In genomic region chr15:48601095-48601494, GRCh38 we compare ENCODE assay signal across 20 cellular contexts. TPM values are rescaled to one million over a fixed set of nuclear protein-coding genes. Genes with fewer than 3 reads are reported as not detected.
DNase-seq lines count a peak whose midpoint lies in the region; ATAC-seq, FAIRE-seq and TF ChIP-seq lines count a peak whose summit lies in the region.
"Had no signal": no experiment of that assay in that cellular context is flagged by ENCODE, and none has a peak within 500 bp of the region (broad histone marks: within the 10 kb centered on the region; RNA-seq: fewer than 3 reads in every experiment).

No MANE protein-coding gene starts in this region.

- H3K36me3 Mint-ChIP-seq in astrocyte (ENCODE audit: low read depth, unreplicated experiment) (peaks cover 11% of the 10 kb centered on the region), mesothelial cell of epicardium (peaks cover 5% of the 10 kb centered on the region)
- H3K36me3 Mint-ChIP-seq: CD8-positive, alpha-beta memory T cell had no signal

- H3K27ac Mint-ChIP-seq in astrocyte (ENCODE audit: unreplicated experiment) (peak overlapping the region; percentile 38), mesothelial cell of epicardium (peak overlapping the region; percentile 78)
- H3K27ac Mint-ChIP-seq: CD8-positive, alpha-beta memory T cell had no signal

- TF ChIP-seq CTCF in left ventricle myocardium inferior (IDR thresholded peaks at IDR 0.05; ENCODE audit: borderline replicate concordance) = no peak
- TF ChIP-seq CTCF in astrocyte (IDR thresholded peaks at IDR 0.05; ENCODE audit: insufficient read depth, low read depth, low read length) = no peak
- TF ChIP-seq CTCF in mesothelial cell of epicardium (IDR thresholded peaks at IDR 0.05; ENCODE audit: unreplicated experiment) = no peak

- intact Hi-C loops in left ventricle myocardium inferior (cut with micrococcal nuclease) (no loop called here), Right ventricle myocardium inferior (cut with DNase I) (no loop called here)

- H3K36me3 ChIP-seq in left ventricle myocardium inferior = peaks cover 11% of the 10 kb centered on the region
- peaks cover 60% of the 10 kb centered on the region for H3K36me3 ChIP-seq in astrocyte (ENCODE audit: insufficient read depth, low read length)

- H3K27ac ChIP-seq in left ventricle myocardium inferior (replicated peaks) = peak overlapping the region; percentile 83
- no peak overlapping the region for H3K27ac ChIP-seq in astrocyte (ENCODE audit: low read depth, low read length)

- no peak overlapping the region for H3K4me2 ChIP-seq in astrocyte (ENCODE audit: low read length)

- H3K27me3 ChIP-seq in left ventricle myocardium inferior (ENCODE audit: low read depth) (no peaks in the 10 kb centered on the region), astrocyte (ENCODE audit: insufficient read depth, low read length) (no peaks in the 10 kb centered on the region)

- H3K9ac ChIP-seq in astrocyte (ENCODE audit: low read length) = no peak overlapping the region

- H4K20me1 ChIP-seq in astrocyte (ENCODE audit: insufficient read depth, low read length) = peaks cover 20% of the 10 kb centered on the region

- H3K4me3 ChIP-seq in left ventricle myocardium inferior (no peak overlapping the region), astrocyte (ENCODE audit: insufficient read depth, low read depth, low read length) (no peak overlapping the region)

- peaks cover 46% of the 10 kb centered on the region for H3K4me1 Mint-ChIP-seq in astrocyte (ENCODE audit: low read depth, unreplicated experiment)
- peaks cover 31% of the 10 kb centered on the region for H3K4me1 Mint-ChIP-seq in mesothelial cell of epicardium
- H3K4me1 Mint-ChIP-seq: CD8-positive, alpha-beta memory T cell had no signal

- no peak overlapping the region for H3K4me3 Mint-ChIP-seq in astrocyte (ENCODE audit: unreplicated experiment)
- H3K4me3 Mint-ChIP-seq in mesothelial cell of epicardium = no peak overlapping the region
- H3K4me3 Mint-ChIP-seq: CD8-positive, alpha-beta memory T cell had no signal

- no peak for DNase-seq in left ventricle myocardium inferior
- DNase-seq in Right ventricle myocardium inferior (ENCODE audit: missing footprints) = no peak
- DNase-seq in astrocyte (ENCODE audit: low read depth) = no peak
- no peak for DNase-seq in mesothelial cell of epicardium (ENCODE audit: low spot score in 2 of 2, unreplicated experiment in 2 of 2)
- DNase-seq in NCI-H1417 (lab: John Stamatoyannopoulos, UW) = no peak
- DNase-seq in DMS114 treated with DMSO at 0.1 percent for 48 hours (lab: John Stamatoyannopoulos, UW; ENCODE audit: unreplicated experiment) = no peak
- DNase-seq: ACHN; C1 segment of cervical spinal cord; CD8-positive, alpha-beta memory T cell; NCI-H1436; NCI-H1930; NCI-H2171; NCI-H446; NCI-H69; SHP77 had no signal

- H3K27me3 Mint-ChIP-seq in astrocyte (ENCODE audit: low read depth, unreplicated experiment) = no peaks in the 10 kb centered on the region
- H3K27me3 Mint-ChIP-seq in mesothelial cell of epicardium (ENCODE audit: low read depth) = no peaks in the 10 kb centered on the region

- no peak for FAIRE-seq in astrocyte (lab: Jason Lieb, UNC)
- FAIRE-seq: GM12892, GM18507, H1, RCC 7860 had no signal

- no peak overlapping the region for H2AFZ ChIP-seq in astrocyte (ENCODE audit: low read depth, low read length)

- H3K4me1 ChIP-seq in left ventricle myocardium inferior (peaks cover 42% of the 10 kb centered on the region), astrocyte (ENCODE audit: insufficient read depth, low read length) (peaks cover 32% of the 10 kb centered on the region)

- peaks cover 90% of the 10 kb centered on the region for H3K79me2 ChIP-seq in astrocyte (ENCODE audit: insufficient read depth, low read length)

- ATAC-seq in Right ventricle myocardium inferior (no peak), GM21737 (IDR thresholded peaks at IDR 0.05; ENCODE audit: unreplicated experiment) (no peak)

- H3K9me3 ChIP-seq in left ventricle myocardium inferior (replicated peaks) (no peaks in the 10 kb centered on the region), astrocyte (ENCODE audit: insufficient read depth, low read depth, low read length) (no peaks in the 10 kb centered on the region)

- H3K9me3 Mint-ChIP-seq in astrocyte (ENCODE audit: unreplicated experiment) (peaks cover 1% of the 10 kb centered on the region), mesothelial cell of epicardium (no peaks in the 10 kb centered on the region)
- H3K9me3 Mint-ChIP-seq: CD8-positive, alpha-beta memory T cell had no signal

RNA-seq across cellular contexts. Expression of gene FBN1, which starts 44.4 kb away (rescaled TPM):
- total RNA-seq in left ventricle myocardium inferior (45.5 TPM), Right ventricle myocardium inferior (41.0 TPM), astrocyte (210 and 298 TPM in 2 replicates), mesothelial cell of epicardium (60.3 to 67.9 TPM (median 62.6 TPM) in 3 replicates)
